In genomic region chr2:173355132-173355865, GRCh38 we compare ENCODE assay signal across 1 cellular context.
TF ChIP-seq lines count a peak whose summit lies in the region.

No MANE protein-coding gene starts in this region.

TF ChIP-seq in HepG2, 621 proteins besides CTCF, POLR2A, EP300 and RAD21 (continued from another document and continues in another):
- TF ChIP-seq ZFP82 (CRISPR knock-in tag; IDR thresholded peaks at IDR 0.05; ENCODE audit: borderline replicate concordance) (0 out of 2 replicates have a peak, but pooled peaks have one; percentile 60), ZNF678 (CRISPR knock-in tag; IDR thresholded peaks at IDR 0.05) (peak; percentile 2; the same call in 1 of the 2 replicates), ZNF280D (CRISPR knock-in tag; IDR thresholded peaks at IDR 0.05) (no peak; the same call in 1 of the 2 replicates), DBP (CRISPR knock-in tag; IDR thresholded peaks at IDR 0.05; ENCODE audit: not compliant biosample characterization) (no peak), ZNF282 (IDR thresholded peaks at IDR 0.05; ENCODE audit: partially characterized antibody) (no peak), HNRNPH1 (optimal IDR thresholded peaks at IDR 0.05; ENCODE audit: low read depth, low read length) (no peak), FOXO4 (CRISPR knock-in tag; conservative IDR thresholded peaks at IDR 0.05) (no peak), NFE2L1 (CRISPR knock-in tag; IDR thresholded peaks at IDR 0.05; ENCODE audit: borderline replicate concordance) (no peak), CENPT (CRISPR knock-in tag; IDR thresholded peaks at IDR 0.05; ENCODE audit: low read depth) (0 out of 2 replicates have a peak, but pooled peaks have one; percentile 15), AGO1 (IDR thresholded peaks at IDR 0.05; ENCODE audit: low read depth, low read length, poor library complexity, severe bottlenecking) (peak; percentile 46), ZNF331 (CRISPR knock-in tag; IDR thresholded peaks at IDR 0.05) (0 out of 2 replicates have a peak, but pooled peaks have one; percentile 12), NFYC (CRISPR knock-in tag; IDR thresholded peaks at IDR 0.05) (0 out of 2 replicates have a peak, but pooled peaks have one; percentile 3), SMAD1 (CRISPR knock-in tag; IDR thresholded peaks at IDR 0.05; ENCODE audit: borderline replicate concordance, low read depth) (0 out of 2 replicates have a peak, but pooled peaks have one; percentile 23), ZNF558 (CRISPR knock-in tag; IDR thresholded peaks at IDR 0.05; ENCODE audit: borderline replicate concordance) (0 out of 2 replicates have a peak, but pooled peaks have one; percentile 66), POLR2G (IDR thresholded peaks at IDR 0.05; ENCODE audit: low read depth, low read length) (peak; percentile 39; the same call in 1 of the 2 replicates), ZSCAN31 (CRISPR knock-in tag; IDR thresholded peaks at IDR 0.05; ENCODE audit: low read depth) (peak; percentile 2; the same call in 1 of the 2 replicates), ZBTB21 (CRISPR knock-in tag; IDR thresholded peaks at IDR 0.05) (no peak), HIVEP1 (CRISPR knock-in tag; IDR thresholded peaks at IDR 0.05) (peak; percentile 80; the same call in 1 of the 2 replicates), POLR2AphosphoS5 (IDR thresholded peaks at IDR 0.05; ENCODE audit: low read depth, low read length) (0 out of 2 replicates have a peak, but pooled peaks have one; percentile 5), ZNF782 (CRISPR knock-in tag; IDR thresholded peaks at IDR 0.05; ENCODE audit: borderline replicate concordance) (0 out of 2 replicates have a peak, but pooled peaks have one; percentile 33), ZBTB7A (CRISPR knock-in tag; IDR thresholded peaks at IDR 0.05) (0 out of 2 replicates have a peak, but pooled peaks have one; percentile 4), FOXC1 (CRISPR knock-in tag; IDR thresholded peaks at IDR 0.05; ENCODE audit: borderline replicate concordance) (0 out of 2 replicates have a peak, but pooled peaks have one; percentile 58)
- TF ChIP-seq, protein P1, sequence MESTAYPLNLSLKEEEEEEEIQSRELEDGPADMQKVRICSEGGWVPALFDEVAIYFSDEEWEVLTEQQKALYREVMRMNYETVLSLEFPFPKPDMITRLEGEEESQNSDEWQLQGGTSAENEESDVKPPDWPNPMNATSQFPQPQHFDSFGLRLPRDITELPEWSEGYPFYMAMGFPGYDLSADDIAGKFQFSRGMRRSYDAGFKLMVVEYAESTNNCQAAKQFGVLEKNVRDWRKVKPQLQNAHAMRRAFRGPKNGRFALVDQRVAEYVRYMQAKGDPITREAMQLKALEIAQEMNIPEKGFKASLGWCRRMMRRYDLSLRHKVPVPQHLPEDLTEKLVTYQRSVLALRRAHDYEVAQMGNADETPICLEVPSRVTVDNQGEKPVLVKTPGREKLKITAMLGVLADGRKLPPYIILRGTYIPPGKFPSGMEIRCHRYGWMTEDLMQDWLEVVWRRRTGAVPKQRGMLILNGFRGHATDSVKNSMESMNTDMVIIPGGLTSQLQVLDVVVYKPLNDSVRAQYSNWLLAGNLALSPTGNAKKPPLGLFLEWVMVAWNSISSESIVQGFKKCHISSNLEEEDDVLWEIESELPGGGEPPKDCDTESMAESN (CRISPR knock-in tag; conservative IDR thresholded peaks at IDR 0.05): peak; percentile 39
- TF ChIP-seq, protein P2, sequence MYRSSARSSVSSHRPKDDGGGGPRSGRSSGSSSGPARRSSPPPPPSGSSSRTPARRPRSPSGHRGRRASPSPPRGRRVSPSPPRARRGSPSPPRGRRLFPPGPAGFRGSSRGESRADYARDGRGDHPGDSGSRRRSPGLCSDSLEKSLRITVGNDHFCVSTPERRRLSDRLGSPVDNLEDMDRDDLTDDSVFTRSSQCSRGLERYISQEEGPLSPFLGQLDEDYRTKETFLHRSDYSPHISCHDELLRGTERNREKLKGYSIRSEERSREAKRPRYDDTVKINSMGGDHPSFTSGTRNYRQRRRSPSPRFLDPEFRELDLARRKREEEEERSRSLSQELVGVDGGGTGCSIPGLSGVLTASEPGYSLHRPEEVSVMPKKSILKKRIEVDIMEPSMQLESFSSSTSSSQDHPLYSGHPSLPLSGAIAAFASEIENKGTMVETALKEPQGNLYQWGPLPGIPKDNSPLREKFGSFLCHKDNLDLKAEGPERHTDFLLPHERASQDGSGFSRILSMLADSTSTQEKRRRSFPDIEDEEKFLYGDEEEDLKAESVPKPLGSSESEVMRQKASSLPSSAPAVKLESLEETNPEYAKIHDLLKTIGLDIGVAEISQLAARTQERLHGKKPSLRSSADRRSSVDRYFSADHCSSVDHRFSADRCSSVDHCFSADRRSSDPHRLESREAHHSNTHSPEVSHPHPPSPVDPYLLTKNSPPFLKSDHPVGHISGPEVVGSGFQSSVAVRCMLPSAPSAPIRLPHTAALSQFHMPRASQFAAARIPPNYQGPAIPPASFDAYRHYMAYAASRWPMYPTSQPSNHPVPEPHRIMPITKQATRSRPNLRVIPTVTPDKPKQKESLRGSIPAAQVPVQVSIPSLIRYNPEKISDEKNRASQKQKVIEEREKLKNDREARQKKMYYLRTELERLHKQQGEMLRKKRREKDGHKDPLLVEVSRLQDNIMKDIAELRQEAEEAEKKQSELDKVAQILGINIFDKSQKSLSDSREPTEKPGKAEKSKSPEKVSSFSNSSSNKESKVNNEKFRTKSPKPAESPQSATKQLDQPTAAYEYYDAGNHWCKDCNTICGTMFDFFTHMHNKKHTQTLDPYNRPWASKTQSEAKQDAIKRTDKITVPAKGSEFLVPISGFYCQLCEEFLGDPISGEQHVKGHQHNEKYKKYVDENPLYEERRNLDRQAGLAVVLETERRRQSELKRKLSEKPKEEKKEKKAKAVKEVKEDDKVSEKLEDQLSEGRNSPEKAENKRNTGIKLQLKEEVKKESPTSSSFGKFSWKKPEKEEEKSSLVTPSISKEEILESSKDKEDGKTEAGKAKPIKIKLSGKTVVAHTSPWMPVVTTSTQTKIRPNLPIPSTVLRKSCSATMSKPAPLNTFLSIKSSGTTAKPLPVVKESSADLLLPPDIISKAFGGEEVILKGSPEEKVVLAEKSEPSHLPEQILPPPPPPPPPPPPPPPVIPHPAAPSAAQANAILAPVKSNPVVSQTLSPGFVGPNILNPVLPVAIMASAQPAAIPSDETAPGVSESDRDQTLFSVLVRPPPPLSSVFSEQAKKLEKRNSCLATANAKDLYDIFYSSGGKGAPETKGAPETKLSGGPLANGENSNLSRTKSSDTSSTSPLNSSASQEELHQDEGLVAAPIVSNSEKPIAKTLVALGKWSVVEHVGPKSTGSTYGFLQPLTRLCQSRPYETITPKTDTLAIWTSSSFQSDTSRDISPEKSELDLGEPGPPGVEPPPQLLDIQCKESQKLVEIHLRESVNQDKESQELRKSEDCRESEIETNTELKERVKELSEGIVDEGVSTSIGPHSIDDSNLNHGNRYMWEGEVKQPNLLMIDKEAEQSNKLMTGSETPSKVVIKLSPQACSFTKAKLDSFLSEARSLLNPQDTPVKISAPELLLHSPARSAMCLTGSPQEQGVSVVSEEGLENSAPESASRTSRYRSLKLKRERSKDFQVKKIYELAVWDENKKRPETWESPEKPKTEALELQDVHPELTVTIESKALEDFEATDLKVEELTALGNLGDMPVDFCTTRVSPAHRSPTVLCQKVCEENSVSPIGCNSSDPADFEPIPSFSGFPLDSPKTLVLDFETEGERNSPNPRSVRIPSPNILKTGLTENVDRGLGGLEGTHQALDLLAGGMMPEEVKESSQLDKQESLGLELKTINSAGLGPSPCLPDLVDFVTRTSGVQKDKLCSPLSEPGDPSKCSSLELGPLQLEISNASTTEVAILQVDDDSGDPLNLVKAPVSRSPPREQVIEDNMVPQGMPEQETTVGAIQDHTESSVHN (CRISPR knock-in tag; IDR thresholded peaks at IDR 0.05): 0 out of 2 replicates have a peak, but pooled peaks have one; percentile 6
- TF ChIP-seq, protein P3, sequence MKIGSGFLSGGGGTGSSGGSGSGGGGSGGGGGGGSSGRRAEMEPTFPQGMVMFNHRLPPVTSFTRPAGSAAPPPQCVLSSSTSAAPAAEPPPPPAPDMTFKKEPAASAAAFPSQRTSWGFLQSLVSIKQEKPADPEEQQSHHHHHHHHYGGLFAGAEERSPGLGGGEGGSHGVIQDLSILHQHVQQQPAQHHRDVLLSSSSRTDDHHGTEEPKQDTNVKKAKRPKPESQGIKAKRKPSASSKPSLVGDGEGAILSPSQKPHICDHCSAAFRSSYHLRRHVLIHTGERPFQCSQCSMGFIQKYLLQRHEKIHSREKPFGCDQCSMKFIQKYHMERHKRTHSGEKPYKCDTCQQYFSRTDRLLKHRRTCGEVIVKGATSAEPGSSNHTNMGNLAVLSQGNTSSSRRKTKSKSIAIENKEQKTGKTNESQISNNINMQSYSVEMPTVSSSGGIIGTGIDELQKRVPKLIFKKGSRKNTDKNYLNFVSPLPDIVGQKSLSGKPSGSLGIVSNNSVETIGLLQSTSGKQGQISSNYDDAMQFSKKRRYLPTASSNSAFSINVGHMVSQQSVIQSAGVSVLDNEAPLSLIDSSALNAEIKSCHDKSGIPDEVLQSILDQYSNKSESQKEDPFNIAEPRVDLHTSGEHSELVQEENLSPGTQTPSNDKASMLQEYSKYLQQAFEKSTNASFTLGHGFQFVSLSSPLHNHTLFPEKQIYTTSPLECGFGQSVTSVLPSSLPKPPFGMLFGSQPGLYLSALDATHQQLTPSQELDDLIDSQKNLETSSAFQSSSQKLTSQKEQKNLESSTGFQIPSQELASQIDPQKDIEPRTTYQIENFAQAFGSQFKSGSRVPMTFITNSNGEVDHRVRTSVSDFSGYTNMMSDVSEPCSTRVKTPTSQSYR (CRISPR knock-in tag; IDR thresholded peaks at IDR 0.05; ENCODE audit: borderline replicate concordance): peak; percentile 84
- TF ChIP-seq, protein P4, sequence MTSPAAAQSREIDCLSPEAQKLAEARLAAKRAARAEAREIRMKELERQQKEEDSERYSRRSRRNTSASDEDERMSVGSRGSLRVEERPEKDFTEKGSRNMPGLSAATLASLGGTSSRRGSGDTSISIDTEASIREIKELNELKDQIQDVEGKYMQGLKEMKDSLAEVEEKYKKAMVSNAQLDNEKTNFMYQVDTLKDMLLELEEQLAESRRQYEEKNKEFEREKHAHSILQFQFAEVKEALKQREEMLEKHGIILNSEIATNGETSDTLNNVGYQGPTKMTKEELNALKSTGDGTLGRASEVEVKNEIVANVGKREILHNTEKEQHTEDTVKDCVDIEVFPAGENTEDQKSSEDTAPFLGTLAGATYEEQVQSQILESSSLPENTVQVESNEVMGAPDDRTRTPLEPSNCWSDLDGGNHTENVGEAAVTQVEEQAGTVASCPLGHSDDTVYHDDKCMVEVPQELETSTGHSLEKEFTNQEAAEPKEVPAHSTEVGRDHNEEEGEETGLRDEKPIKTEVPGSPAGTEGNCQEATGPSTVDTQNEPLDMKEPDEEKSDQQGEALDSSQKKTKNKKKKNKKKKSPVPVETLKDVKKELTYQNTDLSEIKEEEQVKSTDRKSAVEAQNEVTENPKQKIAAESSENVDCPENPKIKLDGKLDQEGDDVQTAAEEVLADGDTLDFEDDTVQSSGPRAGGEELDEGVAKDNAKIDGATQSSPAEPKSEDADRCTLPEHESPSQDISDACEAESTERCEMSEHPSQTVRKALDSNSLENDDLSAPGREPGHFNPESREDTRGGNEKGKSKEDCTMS (CRISPR knock-in tag; conservative IDR thresholded peaks at IDR 0.05): no peak
